ENCODE assay signal across 25 cellular contexts in genomic region chr13:108996430-108996829, GRCh38.
"Had no signal": no experiment of that assay in that cellular context is flagged by ENCODE, and none has a peak within 500 bp of the region (broad histone marks: within the 10 kb centered on the region; RNA-seq: fewer than 3 reads in every experiment).

No MANE protein-coding gene starts in this region.

- H3K9me3 ChIP-seq: ascending aorta, breast epithelium, colonic mucosa, esophagus squamous epithelium, gastroesophageal sphincter, heart right ventricle had no signal

- H3K36me3 ChIP-seq: ascending aorta, breast epithelium, cardiac muscle cell, colonic mucosa, esophagus squamous epithelium, gastroesophageal sphincter, heart right ventricle had no signal

- DNase-seq: activated CD4-positive, alpha-beta memory T cell treated with anti-CD3 and anti-CD28 coated beads, Interleukin-2, amount 10 ng/mL, durations not matched to agents 7 days and 5 days; activated CD4-positive, alpha-beta T cell treated with anti-CD3 and anti-CD28 coated beads for 1 hour; activated CD4-positive, alpha-beta T cell treated with anti-CD3 and anti-CD28 coated beads for 4 hours; activated CD4-positive, alpha-beta T cell treated with anti-CD3 and anti-CD28 coated beads, Interleukin-2, amount 10 ng/mL, durations not matched to agents 7 days and 5 days; activated CD4-positive, alpha-beta T cell treated with anti-CD3 and anti-CD28 coated beads, Interleukin-2, amount 50 U/mL, for 4 hours; activated CD8-positive, alpha-beta memory T cell treated with anti-CD3 and anti-CD28 coated beads, Interleukin-2, amount 50 U/mL, for 48 hours; activated gamma-delta T cell; activated naive CD4-positive, alpha-beta T cell; activated naive CD4-positive, alpha-beta T cell treated with anti-CD3 and anti-CD28 coated beads, Interleukin-2, amount 10 ng/mL, durations not matched to agents 7 days and 5 days; activated naive CD8-positive, alpha-beta T cell treated with anti-CD3 and anti-CD28 coated beads, Interleukin-2, amount 10 ng/mL, durations not matched to agents 7 days and 5 days; activated T-cell treated with anti-CD3 and anti-CD28 coated beads for 4 hours; activated T-cell treated with anti-CD3 and anti-CD28 coated beads, Interleukin-2, amount 50 U/mL, for 24 hours; activated T-cell treated with anti-CD3 and anti-CD28 coated beads, Interleukin-2, amount 50 U/mL, for 72 hours; central memory CD4-positive, alpha-beta T cell; cerebellar nuclear complex; colonic mucosa; effector CD8-positive, alpha-beta T cell; esophagus squamous epithelium; foreskin melanocyte; heart right ventricle had no signal

- H3K27me3 ChIP-seq: ascending aorta, breast epithelium, cardiac muscle cell, colonic mucosa, esophagus squamous epithelium, gastroesophageal sphincter, hepatocyte had no signal

- H3K4me3 ChIP-seq: ascending aorta, breast epithelium, cardiac muscle cell, colonic mucosa, esophagus squamous epithelium, gastroesophageal sphincter, heart right ventricle, hepatocyte had no signal
